Comparison of ENCODE assay signal across 1 cellular context in the genomic region with DNA sequence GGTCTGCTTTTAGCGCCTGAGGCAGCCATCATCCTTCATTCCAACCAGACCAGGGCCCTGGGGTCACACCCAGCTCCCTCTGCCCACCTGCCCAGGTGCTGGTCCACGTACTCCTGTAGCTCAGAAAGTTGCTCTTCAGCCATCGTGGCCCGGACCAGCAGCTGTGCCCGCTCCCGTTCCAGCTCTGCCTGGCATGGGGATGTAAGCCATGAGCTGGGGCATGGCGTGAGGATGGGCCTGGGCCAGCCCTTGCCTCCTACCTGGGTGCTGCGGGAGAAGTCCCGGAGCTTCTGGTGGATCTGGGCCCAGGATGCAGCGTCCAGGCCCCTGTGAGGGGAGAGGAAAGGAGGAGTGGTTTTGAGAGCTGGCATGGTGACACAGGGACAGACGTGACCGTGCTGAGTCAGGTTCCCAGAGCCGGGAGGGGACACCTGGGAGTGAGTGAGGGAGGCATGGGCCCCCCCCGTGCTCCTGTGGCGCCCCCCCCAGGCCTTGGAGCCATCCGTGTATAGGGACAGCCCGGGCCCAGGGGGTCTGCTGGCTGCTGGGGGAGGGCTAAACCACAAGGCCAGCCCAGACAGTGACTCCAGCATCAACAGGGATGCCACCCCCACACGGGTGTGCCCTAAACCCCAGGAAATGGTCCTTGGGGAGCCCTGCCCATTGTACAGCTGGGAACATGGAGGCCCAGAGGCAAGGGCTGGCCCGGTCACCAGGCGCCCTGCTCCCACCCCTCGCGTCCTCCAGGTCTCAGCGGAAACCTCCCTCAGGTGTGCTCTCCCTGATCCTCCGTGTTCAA.
TF ChIP-seq lines count a peak whose summit lies in the region.

No MANE protein-coding gene starts in this region.

TF ChIP-seq in K562, 482 proteins besides CTCF, POLR2A, EP300 and RAD21 (continued from another document and continues in another):
- TF ChIP-seq, protein P1, sequence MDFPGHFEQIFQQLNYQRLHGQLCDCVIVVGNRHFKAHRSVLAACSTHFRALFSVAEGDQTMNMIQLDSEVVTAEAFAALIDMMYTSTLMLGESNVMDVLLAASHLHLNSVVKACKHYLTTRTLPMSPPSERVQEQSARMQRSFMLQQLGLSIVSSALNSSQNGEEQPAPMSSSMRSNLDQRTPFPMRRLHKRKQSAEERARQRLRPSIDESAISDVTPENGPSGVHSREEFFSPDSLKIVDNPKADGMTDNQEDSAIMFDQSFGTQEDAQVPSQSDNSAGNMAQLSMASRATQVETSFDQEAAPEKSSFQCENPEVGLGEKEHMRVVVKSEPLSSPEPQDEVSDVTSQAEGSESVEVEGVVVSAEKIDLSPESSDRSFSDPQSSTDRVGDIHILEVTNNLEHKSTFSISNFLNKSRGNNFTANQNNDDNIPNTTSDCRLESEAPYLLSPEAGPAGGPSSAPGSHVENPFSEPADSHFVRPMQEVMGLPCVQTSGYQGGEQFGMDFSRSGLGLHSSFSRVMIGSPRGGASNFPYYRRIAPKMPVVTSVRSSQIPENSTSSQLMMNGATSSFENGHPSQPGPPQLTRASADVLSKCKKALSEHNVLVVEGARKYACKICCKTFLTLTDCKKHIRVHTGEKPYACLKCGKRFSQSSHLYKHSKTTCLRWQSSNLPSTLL (IDR thresholded peaks at IDR 0.05) = no peak
- no peak for TF ChIP-seq ZNF253 (CRISPR knock-in tag; conservative IDR thresholded peaks at IDR 0.05)
- TF ChIP-seq, protein P2, sequence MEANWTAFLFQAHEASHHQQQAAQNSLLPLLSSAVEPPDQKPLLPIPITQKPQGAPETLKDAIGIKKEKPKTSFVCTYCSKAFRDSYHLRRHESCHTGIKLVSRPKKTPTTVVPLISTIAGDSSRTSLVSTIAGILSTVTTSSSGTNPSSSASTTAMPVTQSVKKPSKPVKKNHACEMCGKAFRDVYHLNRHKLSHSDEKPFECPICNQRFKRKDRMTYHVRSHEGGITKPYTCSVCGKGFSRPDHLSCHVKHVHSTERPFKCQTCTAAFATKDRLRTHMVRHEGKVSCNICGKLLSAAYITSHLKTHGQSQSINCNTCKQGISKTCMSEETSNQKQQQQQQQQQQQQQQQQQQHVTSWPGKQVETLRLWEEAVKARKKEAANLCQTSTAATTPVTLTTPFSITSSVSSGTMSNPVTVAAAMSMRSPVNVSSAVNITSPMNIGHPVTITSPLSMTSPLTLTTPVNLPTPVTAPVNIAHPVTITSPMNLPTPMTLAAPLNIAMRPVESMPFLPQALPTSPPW (CRISPR knock-in tag; IDR thresholded peaks at IDR 0.05) = peak; percentile 18; the same call in 1 of the 2 replicates
- peak in 1 of 2 experiments; percentile 9; a peak in 1 of 4 replicates for TF ChIP-seq RCOR1 (IDR thresholded peaks at IDR 0.05; ENCODE audit: borderline replicate concordance in 1 of 2, low read depth in 2 of 2, low read length in 2 of 2)
- no peak for TF ChIP-seq ZNF589 (CRISPR knock-in tag; IDR thresholded peaks at IDR 0.05; ENCODE audit: low read depth)
- 0 out of 2 replicates have a peak, but pooled peaks have one; percentile 37 for TF ChIP-seq ZBTB7A (IDR thresholded peaks at IDR 0.05; ENCODE audit: borderline replicate concordance, control insufficient read depth, low read depth, low read length)
- no peak for TF ChIP-seq CXXC5 (CRISPR knock-in tag; IDR thresholded peaks at IDR 0.05)
- TF ChIP-seq, protein P3, sequence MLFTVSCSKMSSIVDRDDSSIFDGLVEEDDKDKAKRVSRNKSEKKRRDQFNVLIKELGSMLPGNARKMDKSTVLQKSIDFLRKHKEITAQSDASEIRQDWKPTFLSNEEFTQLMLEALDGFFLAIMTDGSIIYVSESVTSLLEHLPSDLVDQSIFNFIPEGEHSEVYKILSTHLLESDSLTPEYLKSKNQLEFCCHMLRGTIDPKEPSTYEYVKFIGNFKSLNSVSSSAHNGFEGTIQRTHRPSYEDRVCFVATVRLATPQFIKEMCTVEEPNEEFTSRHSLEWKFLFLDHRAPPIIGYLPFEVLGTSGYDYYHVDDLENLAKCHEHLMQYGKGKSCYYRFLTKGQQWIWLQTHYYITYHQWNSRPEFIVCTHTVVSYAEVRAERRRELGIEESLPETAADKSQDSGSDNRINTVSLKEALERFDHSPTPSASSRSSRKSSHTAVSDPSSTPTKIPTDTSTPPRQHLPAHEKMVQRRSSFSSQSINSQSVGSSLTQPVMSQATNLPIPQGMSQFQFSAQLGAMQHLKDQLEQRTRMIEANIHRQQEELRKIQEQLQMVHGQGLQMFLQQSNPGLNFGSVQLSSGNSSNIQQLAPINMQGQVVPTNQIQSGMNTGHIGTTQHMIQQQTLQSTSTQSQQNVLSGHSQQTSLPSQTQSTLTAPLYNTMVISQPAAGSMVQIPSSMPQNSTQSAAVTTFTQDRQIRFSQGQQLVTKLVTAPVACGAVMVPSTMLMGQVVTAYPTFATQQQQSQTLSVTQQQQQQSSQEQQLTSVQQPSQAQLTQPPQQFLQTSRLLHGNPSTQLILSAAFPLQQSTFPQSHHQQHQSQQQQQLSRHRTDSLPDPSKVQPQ (CRISPR knock-in tag; IDR thresholded peaks at IDR 0.05; ENCODE audit: borderline replicate concordance) = no peak
- TF ChIP-seq, protein P4, sequence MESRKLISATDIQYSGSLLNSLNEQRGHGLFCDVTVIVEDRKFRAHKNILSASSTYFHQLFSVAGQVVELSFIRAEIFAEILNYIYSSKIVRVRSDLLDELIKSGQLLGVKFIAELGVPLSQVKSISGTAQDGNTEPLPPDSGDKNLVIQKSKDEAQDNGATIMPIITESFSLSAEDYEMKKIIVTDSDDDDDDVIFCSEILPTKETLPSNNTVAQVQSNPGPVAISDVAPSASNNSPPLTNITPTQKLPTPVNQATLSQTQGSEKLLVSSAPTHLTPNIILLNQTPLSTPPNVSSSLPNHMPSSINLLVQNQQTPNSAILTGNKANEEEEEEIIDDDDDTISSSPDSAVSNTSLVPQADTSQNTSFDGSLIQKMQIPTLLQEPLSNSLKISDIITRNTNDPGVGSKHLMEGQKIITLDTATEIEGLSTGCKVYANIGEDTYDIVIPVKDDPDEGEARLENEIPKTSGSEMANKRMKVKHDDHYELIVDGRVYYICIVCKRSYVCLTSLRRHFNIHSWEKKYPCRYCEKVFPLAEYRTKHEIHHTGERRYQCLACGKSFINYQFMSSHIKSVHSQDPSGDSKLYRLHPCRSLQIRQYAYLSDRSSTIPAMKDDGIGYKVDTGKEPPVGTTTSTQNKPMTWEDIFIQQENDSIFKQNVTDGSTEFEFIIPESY (CRISPR knock-in tag; IDR thresholded peaks at IDR 0.05) = peak; percentile 62
- peak; percentile 8; the same call in 1 of the 2 replicates for TF ChIP-seq POLR2AphosphoS5 (IDR thresholded peaks at IDR 0.05; ENCODE audit: control insufficient read depth, insufficient read depth, low read depth, low read length)
- no peak for TF ChIP-seq EWSR1 (IDR thresholded peaks at IDR 0.05; ENCODE audit: borderline replicate concordance, low read depth, partially characterized antibody)
- TF ChIP-seq NFATC3 (IDR thresholded peaks at IDR 0.05) = no peak
- TF ChIP-seq, protein P5, sequence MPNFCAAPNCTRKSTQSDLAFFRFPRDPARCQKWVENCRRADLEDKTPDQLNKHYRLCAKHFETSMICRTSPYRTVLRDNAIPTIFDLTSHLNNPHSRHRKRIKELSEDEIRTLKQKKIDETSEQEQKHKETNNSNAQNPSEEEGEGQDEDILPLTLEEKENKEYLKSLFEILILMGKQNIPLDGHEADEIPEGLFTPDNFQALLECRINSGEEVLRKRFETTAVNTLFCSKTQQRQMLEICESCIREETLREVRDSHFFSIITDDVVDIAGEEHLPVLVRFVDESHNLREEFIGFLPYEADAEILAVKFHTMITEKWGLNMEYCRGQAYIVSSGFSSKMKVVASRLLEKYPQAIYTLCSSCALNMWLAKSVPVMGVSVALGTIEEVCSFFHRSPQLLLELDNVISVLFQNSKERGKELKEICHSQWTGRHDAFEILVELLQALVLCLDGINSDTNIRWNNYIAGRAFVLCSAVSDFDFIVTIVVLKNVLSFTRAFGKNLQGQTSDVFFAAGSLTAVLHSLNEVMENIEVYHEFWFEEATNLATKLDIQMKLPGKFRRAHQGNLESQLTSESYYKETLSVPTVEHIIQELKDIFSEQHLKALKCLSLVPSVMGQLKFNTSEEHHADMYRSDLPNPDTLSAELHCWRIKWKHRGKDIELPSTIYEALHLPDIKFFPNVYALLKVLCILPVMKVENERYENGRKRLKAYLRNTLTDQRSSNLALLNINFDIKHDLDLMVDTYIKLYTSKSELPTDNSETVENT (CRISPR knock-in tag; IDR thresholded peaks at IDR 0.05) = no peak
- TF ChIP-seq ZC3H4 (CRISPR knock-in tag; IDR thresholded peaks at IDR 0.05; ENCODE audit: borderline replicate concordance) = no peak
- TF ChIP-seq, protein P6, sequence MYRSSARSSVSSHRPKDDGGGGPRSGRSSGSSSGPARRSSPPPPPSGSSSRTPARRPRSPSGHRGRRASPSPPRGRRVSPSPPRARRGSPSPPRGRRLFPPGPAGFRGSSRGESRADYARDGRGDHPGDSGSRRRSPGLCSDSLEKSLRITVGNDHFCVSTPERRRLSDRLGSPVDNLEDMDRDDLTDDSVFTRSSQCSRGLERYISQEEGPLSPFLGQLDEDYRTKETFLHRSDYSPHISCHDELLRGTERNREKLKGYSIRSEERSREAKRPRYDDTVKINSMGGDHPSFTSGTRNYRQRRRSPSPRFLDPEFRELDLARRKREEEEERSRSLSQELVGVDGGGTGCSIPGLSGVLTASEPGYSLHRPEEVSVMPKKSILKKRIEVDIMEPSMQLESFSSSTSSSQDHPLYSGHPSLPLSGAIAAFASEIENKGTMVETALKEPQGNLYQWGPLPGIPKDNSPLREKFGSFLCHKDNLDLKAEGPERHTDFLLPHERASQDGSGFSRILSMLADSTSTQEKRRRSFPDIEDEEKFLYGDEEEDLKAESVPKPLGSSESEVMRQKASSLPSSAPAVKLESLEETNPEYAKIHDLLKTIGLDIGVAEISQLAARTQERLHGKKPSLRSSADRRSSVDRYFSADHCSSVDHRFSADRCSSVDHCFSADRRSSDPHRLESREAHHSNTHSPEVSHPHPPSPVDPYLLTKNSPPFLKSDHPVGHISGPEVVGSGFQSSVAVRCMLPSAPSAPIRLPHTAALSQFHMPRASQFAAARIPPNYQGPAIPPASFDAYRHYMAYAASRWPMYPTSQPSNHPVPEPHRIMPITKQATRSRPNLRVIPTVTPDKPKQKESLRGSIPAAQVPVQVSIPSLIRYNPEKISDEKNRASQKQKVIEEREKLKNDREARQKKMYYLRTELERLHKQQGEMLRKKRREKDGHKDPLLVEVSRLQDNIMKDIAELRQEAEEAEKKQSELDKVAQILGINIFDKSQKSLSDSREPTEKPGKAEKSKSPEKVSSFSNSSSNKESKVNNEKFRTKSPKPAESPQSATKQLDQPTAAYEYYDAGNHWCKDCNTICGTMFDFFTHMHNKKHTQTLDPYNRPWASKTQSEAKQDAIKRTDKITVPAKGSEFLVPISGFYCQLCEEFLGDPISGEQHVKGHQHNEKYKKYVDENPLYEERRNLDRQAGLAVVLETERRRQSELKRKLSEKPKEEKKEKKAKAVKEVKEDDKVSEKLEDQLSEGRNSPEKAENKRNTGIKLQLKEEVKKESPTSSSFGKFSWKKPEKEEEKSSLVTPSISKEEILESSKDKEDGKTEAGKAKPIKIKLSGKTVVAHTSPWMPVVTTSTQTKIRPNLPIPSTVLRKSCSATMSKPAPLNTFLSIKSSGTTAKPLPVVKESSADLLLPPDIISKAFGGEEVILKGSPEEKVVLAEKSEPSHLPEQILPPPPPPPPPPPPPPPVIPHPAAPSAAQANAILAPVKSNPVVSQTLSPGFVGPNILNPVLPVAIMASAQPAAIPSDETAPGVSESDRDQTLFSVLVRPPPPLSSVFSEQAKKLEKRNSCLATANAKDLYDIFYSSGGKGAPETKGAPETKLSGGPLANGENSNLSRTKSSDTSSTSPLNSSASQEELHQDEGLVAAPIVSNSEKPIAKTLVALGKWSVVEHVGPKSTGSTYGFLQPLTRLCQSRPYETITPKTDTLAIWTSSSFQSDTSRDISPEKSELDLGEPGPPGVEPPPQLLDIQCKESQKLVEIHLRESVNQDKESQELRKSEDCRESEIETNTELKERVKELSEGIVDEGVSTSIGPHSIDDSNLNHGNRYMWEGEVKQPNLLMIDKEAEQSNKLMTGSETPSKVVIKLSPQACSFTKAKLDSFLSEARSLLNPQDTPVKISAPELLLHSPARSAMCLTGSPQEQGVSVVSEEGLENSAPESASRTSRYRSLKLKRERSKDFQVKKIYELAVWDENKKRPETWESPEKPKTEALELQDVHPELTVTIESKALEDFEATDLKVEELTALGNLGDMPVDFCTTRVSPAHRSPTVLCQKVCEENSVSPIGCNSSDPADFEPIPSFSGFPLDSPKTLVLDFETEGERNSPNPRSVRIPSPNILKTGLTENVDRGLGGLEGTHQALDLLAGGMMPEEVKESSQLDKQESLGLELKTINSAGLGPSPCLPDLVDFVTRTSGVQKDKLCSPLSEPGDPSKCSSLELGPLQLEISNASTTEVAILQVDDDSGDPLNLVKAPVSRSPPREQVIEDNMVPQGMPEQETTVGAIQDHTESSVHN (IDR thresholded peaks at IDR 0.05; ENCODE audit: borderline replicate concordance in 1 of 2, low read depth in 1 of 2) = no peak
- TF ChIP-seq ZNF699 (CRISPR knock-in tag; IDR thresholded peaks at IDR 0.05; ENCODE audit: insufficient replicate concordance) = no peak
- TF ChIP-seq, protein P7, sequence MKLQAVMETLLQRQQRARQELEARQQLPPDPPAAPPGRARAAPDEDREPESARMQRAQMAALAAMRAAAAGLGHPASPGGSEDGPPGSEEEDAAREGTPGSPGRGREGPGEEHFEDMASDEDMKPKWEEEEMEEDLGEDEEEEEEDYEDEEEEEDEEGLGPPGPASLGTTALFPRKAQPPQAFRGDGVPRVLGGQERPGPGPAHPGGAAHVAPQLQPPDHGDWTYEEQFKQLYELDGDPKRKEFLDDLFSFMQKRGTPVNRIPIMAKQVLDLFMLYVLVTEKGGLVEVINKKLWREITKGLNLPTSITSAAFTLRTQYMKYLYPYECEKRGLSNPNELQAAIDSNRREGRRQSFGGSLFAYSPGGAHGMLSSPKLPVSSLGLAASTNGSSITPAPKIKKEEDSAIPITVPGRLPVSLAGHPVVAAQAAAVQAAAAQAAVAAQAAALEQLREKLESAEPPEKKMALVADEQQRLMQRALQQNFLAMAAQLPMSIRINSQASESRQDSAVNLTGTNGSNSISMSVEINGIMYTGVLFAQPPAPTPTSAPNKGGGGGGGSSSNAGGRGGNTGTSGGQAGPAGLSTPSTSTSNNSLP (IDR thresholded peaks at IDR 0.05; ENCODE audit: borderline replicate concordance, low read depth, low read length) = no peak
- TF ChIP-seq TBP (optimal IDR thresholded peaks at IDR 0.05; ENCODE audit: low read depth, low read length) = no peak
- TF ChIP-seq ZC3H11A (IDR thresholded peaks at IDR 0.05; ENCODE audit: low read depth, low read length) = no peak
- no peak for TF ChIP-seq PHF20 (IDR thresholded peaks at IDR 0.05; ENCODE audit: partially characterized antibody)
- TF ChIP-seq, protein P8, sequence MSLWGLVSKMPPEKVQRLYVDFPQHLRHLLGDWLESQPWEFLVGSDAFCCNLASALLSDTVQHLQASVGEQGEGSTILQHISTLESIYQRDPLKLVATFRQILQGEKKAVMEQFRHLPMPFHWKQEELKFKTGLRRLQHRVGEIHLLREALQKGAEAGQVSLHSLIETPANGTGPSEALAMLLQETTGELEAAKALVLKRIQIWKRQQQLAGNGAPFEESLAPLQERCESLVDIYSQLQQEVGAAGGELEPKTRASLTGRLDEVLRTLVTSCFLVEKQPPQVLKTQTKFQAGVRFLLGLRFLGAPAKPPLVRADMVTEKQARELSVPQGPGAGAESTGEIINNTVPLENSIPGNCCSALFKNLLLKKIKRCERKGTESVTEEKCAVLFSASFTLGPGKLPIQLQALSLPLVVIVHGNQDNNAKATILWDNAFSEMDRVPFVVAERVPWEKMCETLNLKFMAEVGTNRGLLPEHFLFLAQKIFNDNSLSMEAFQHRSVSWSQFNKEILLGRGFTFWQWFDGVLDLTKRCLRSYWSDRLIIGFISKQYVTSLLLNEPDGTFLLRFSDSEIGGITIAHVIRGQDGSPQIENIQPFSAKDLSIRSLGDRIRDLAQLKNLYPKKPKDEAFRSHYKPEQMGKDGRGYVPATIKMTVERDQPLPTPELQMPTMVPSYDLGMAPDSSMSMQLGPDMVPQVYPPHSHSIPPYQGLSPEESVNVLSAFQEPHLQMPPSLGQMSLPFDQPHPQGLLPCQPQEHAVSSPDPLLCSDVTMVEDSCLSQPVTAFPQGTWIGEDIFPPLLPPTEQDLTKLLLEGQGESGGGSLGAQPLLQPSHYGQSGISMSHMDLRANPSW (CRISPR knock-in tag; IDR thresholded peaks at IDR 0.05) = no peak
